10 cellular contexts compared by ENCODE assay signal in the genomic region with DNA sequence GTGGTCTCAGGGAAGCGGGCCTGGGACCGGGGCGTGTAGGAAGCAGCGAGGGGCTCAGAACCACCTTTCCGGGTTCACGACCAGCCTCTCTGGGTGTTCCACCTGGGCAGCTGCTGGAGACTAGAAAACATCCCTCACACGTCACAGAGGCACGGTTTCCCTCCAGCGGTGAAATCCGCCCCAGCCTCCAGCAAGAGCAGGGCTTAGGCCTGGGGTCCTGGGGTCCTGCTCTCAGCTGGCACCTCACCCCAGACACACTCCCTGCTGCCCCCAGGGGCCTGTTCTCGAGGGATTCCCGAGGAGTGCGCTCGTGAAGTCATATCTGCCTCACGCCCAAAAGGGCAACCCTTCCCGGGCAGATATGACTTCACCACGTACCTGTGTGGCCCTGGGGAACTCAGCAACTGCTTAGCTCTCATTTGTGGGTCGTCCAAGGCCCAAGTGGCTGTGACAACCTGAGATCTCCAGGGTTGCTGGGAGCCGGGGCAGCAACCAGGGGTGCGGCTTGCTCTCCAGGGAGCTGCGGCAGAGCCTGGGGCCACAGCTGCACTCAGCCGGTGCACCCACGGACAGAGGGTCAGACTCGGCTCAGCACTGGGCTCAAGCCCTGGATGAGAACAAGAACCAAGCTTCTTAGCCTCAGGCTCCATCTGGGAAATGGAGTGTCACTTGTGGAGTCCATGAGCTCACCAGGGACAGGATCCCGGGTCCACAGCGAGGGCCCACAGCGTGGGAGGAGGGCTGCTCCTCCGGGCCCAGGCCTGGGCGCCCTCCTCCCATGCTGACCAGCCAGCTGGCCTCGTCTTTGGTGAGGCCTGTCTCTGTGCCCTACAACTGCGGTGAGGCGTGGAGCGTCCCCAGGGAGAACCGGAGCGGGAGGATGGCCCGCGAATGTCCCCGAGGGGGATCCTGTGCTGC. TPM values are rescaled to one million over a fixed set of nuclear protein-coding genes. Genes with fewer than 3 reads are reported as not detected.
DNase-seq lines count a peak whose midpoint lies in the region; ATAC-seq and TF ChIP-seq lines count a peak whose summit lies in the region.
"Had no signal": no experiment of that assay in that cellular context is flagged by ENCODE, and none has a peak within 500 bp of the region (broad histone marks: within the 10 kb centered on the region; RNA-seq: fewer than 3 reads in every experiment).

No MANE protein-coding gene starts in this region.

- peaks cover 9% of the 10 kb centered on the region for H4K20me1 ChIP-seq in DND-41 (ENCODE audit: insufficient read depth, low read length)

- H3K23ac ChIP-seq in neuronal stem cell (ENCODE audit: low read depth, low read length, poor library complexity), result peak overlapping the region; percentile 80

- peak overlapping the region; percentile 53 for H4K91ac ChIP-seq in neuronal stem cell (ENCODE audit: low read depth, low read length, poor library complexity)

- H3K9me3 ChIP-seq in DND-41 (ENCODE audit: insufficient read depth, low read length, severe bottlenecking) (no peaks in the 10 kb centered on the region), HUES64 (ENCODE audit: insufficient read depth, low read depth, low read length) (no peaks in the 10 kb centered on the region), neuronal stem cell (replicated peaks in 1 of 2; ENCODE audit: control insufficient read depth in 2 of 2, insufficient read depth in 1 of 2, low read depth in 1 of 2, low read length in 2 of 2) (no peaks in the 10 kb centered on the region)

- H2AK5ac ChIP-seq in neuronal stem cell (ENCODE audit: low read depth, low read length), result peak overlapping the region; percentile 99

- ATAC-seq in DND-41 (ENCODE audit: insufficient read depth, low read depth) (no peak), GM19395 (IDR thresholded peaks at IDR 0.05; ENCODE audit: unreplicated experiment) (no peak), HG03280 (IDR thresholded peaks at IDR 0.05; ENCODE audit: unreplicated experiment) (no peak)

- WGBS in HUES64, result 74% methylated on average over 38 of the region's 38 CpGs
- WGBS in neuronal stem cell (ENCODE audit: extremely low coverage in 2 of 2, insufficient read length in 2 of 2, insufficient replicate concordance in 1 of 2), 2 donors, result no CpG with 5 or more reads among the region's 38 CpGs

- peak overlapping the region; percentile 84 for H3K4me2 ChIP-seq in DND-41 (ENCODE audit: insufficient read depth, low read length)
- H3K4me2 ChIP-seq in neuronal stem cell (ENCODE audit: insufficient read depth, low read length, poor library complexity, severe bottlenecking), result peak overlapping the region; percentile 83

- H3K79me2 ChIP-seq in DND-41 (ENCODE audit: insufficient read depth, low read length), result no peaks in the 10 kb centered on the region

- peak overlapping the region; percentile 91 for H3K18ac ChIP-seq in neuronal stem cell (ENCODE audit: low read length)

- H3K9ac ChIP-seq in DND-41 (ENCODE audit: low read depth, low read length) (peak overlapping the region; percentile 57; the same call in 1 of the 2 replicates), HUES64 (ENCODE audit: low read depth, low read length) (0 out of 2 replicates have a peak overlapping the region, but pooled peaks have one; percentile 36), neuronal stem cell (ENCODE audit: low read depth, low read length, poor library complexity) (peak overlapping the region; percentile 90)

- H3K27ac ChIP-seq in DND-41 (ENCODE audit: low read length), result no peak overlapping the region
- H3K27ac ChIP-seq in HUES64 (ENCODE audit: low read depth, low read length), result no peak overlapping the region
- no peak overlapping the region for H3K27ac ChIP-seq in coronary artery
- no peak overlapping the region for H3K27ac ChIP-seq in neuronal stem cell (replicated peaks; ENCODE audit: low read length)

- H3K36me3 ChIP-seq in DND-41 (ENCODE audit: insufficient read depth, low read length) (no peaks in the 10 kb centered on the region), HUES64 (ENCODE audit: insufficient read depth, low read length) (no peaks in the 10 kb centered on the region), neuronal stem cell (replicated peaks in 1 of 2; ENCODE audit: control insufficient read depth in 2 of 2, insufficient read depth in 2 of 2, low read length in 2 of 2) (no peaks in the 10 kb centered on the region)

- peak overlapping the region; percentile 17 for H4K8ac ChIP-seq in neuronal stem cell (ENCODE audit: low read depth, low read length)

- peak overlapping the region; percentile 23 for H3K4ac ChIP-seq in neuronal stem cell (ENCODE audit: low read length)

- TF ChIP-seq CTCF in DND-41 (IDR thresholded peaks at IDR 0.05; ENCODE audit: borderline replicate concordance, extremely low read depth, low read length, poor library complexity, severe bottlenecking), result no peak
- TF ChIP-seq CTCF in coronary artery (IDR thresholded peaks at IDR 0.05), result no peak

- DNase-seq in DND-41 (no peak), coronary artery (ENCODE audit: low spot score) (no peak), neuronal stem cell (ENCODE audit: low spot score) (no peak), SIG-M5 treated with dmso at 0.1 percent for 504 hours (lab: John Stamatoyannopoulos, UW; ENCODE audit: unreplicated experiment) (no peak)
- no peak for DNase-seq in stimulated activated CD4-positive, alpha-beta T cell treated with anti-CD3 and anti-CD28 coated beads, Interleukin-2, amount 100 ng/mL, for 24 hours
- DNase-seq: activated CD4-positive, CD25-positive, alpha-beta regulatory T cell treated with anti-CD3 and anti-CD28 coated beads, Interleukin-2, amount 50 U/mL, for 72 hours; KG1 had no signal

- H3K14ac ChIP-seq in neuronal stem cell (ENCODE audit: low read length), result peak overlapping the region; percentile 94

- H3K27me3 ChIP-seq in DND-41 (ENCODE audit: insufficient read depth, low read length, poor library complexity) (no peaks in the 10 kb centered on the region), HUES64 (ENCODE audit: insufficient read depth, low read length) (peaks cover 3% of the 10 kb centered on the region; the same call in 1 of the 2 replicates), neuronal stem cell (ENCODE audit: control insufficient read depth in 3 of 3, insufficient read depth in 3 of 3, low read depth in 1 of 3, low read length in 3 of 3) (peaks cover 0 to 5% (median 0%) of the 10 kb centered on the region in 3 experiments)

- H3K4me3 ChIP-seq in DND-41 (ENCODE audit: low read depth in 1 of 2, low read length in 2 of 2) (peak overlapping the region in 1 of 2 experiments; percentile 59; a peak in 2 of 4 replicates), HUES64 (ENCODE audit: low read length) (peak overlapping the region; percentile 87), coronary artery (peak overlapping the region; percentile 77), neuronal stem cell (ENCODE audit: low read length in 2 of 2) (peak overlapping the region; percentile 50 to 77)

- peak overlapping the region; percentile 82 for H2BK5ac ChIP-seq in neuronal stem cell (ENCODE audit: low read length)

- H3K79me1 ChIP-seq in neuronal stem cell (ENCODE audit: low read depth, low read length), result peaks cover 2% of the 10 kb centered on the region

- H2BK15ac ChIP-seq in neuronal stem cell (ENCODE audit: low read length), result peak overlapping the region; percentile 100

- H3K4me1 ChIP-seq in DND-41 (ENCODE audit: insufficient read depth, low read length), result peaks cover 32% of the 10 kb centered on the region
- H3K4me1 ChIP-seq in HUES64 (ENCODE audit: insufficient read depth, low read length), result peaks cover 16% of the 10 kb centered on the region
- H3K4me1 ChIP-seq in neuronal stem cell (ENCODE audit: control insufficient read depth in 2 of 2, insufficient read depth in 1 of 2, low read depth in 1 of 2, low read length in 2 of 2), result peaks cover 17 to 18% of the 10 kb centered on the region in 2 donors

- peak overlapping the region; percentile 94 for H2BK120ac ChIP-seq in neuronal stem cell (ENCODE audit: low read depth, low read length)

- peak overlapping the region; percentile 90 for H2BK12ac ChIP-seq in neuronal stem cell (ENCODE audit: low read length)

- H2AFZ ChIP-seq in DND-41 (ENCODE audit: low read depth, low read length) (no peak overlapping the region), neuronal stem cell (ENCODE audit: low read length) (peak overlapping the region; percentile 99)

RNA-seq across cellular contexts. Expression of gene FNDC11, which starts 0.7 kb away (rescaled TPM):
- 1.2 TPM for polyA plus RNA-seq in HUES64 (2013, experiment 1 of 2)
- polyA plus RNA-seq in HUES64 (2013, experiment 2 of 2), result 1.7 TPM
- 7.5 TPM for polyA plus RNA-seq in neuronal stem cell (2013, experiment 1 of 2)
- 7.2 TPM for polyA plus RNA-seq in neuronal stem cell (2013, experiment 2 of 2)

RNA-seq across cellular contexts. Expression of gene SRMS, which starts 7.1 kb away (rescaled TPM):
- not detected for polyA plus RNA-seq in HUES64 (2013, experiment 1 of 2)
- 0.19 TPM for polyA plus RNA-seq in HUES64 (2013, experiment 2 of 2)
- polyA plus RNA-seq in neuronal stem cell (2013, experiment 1 of 2), result not detected
- polyA plus RNA-seq in neuronal stem cell (2013, experiment 2 of 2), result not detected

RNA-seq across cellular contexts. Expression of gene PTK6, which starts 17.4 kb away (rescaled TPM):
- polyA plus RNA-seq in HUES64 (2013, experiment 1 of 2), result 0.15 TPM
- polyA plus RNA-seq in HUES64 (2013, experiment 2 of 2), result not detected
- polyA plus RNA-seq in neuronal stem cell (2013, experiment 1 of 2), result not detected
- not detected for polyA plus RNA-seq in neuronal stem cell (2013, experiment 2 of 2)

RNA-seq across cellular contexts. Expression of gene HELZ2, which starts 19.4 kb away (rescaled TPM):
- polyA plus RNA-seq in HUES64 (2013, experiment 1 of 2), result 9.7 TPM
- polyA plus RNA-seq in HUES64 (2013, experiment 2 of 2), result 12.2 TPM
- polyA plus RNA-seq in neuronal stem cell (2013, experiment 1 of 2), result 5.7 TPM
- 5.8 TPM for polyA plus RNA-seq in neuronal stem cell (2013, experiment 2 of 2)

RNA-seq across cellular contexts. Expression of gene PPDPF, which starts 34.1 kb away (rescaled TPM):
- 133 TPM for polyA plus RNA-seq in HUES64 (2013, experiment 1 of 2)
- 191 TPM for polyA plus RNA-seq in HUES64 (2013, experiment 2 of 2)
- polyA plus RNA-seq in neuronal stem cell (2013, experiment 1 of 2), result 310 TPM
- polyA plus RNA-seq in neuronal stem cell (2013, experiment 2 of 2), result 296 TPM

Comparison
In these comparisons a context has a peak if more than half of its experiments do, and no peak if none do; other contexts are left out.
1. H3K9ac ChIP-seq: peak in every context shown above with its lines; median percentile 90 in neuronal stem cell; 57 in DND-41; 36 in HUES64.